In the genomic region with DNA sequence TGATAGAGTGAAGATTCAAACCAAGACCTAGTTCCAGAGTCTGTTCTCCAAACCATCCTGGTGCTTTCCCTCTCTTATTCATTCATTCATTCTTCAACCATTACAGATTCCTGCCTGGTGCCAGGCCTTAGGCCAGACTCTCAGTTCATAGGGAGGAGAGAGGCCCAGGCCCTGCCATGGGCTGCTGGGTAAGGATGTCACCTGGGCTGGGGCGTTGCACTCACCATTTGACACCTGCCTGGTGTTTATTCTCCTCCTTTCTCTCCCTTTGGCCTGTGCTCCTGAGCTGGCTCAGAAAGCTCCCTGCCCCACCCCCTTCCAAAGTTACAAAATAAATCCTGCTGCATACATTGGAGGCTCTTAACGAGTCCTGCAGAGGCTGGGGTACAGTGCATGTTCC, we compare ENCODE assay signal across 30 cellular contexts.
"Had no signal": no experiment of that assay in that cellular context is flagged by ENCODE, and none has a peak within 500 bp of the region (broad histone marks: within the 10 kb centered on the region; RNA-seq: fewer than 3 reads in every experiment).

No MANE protein-coding gene starts in this region.

- H3K27ac ChIP-seq: ascending aorta, breast epithelium, cardiac muscle cell, colonic mucosa, esophagus squamous epithelium, WERI-Rb-1 had no signal

- H3K36me3 ChIP-seq: ascending aorta, breast epithelium, cardiac muscle cell, colonic mucosa, esophagus squamous epithelium, WERI-Rb-1 had no signal

- DNase-seq: activated B cell treated with CpG ODN at 0.5 μM for 24 hours; activated CD4-positive, alpha-beta memory T cell treated with anti-CD3 and anti-CD28 coated beads, Interleukin-2, amount 10 ng/mL, durations not matched to agents 7 days and 5 days; activated CD4-positive, alpha-beta T cell treated with anti-CD3 and anti-CD28 coated beads, Interleukin-2, amount 10 ng/mL, durations not matched to agents 7 days and 5 days; activated CD4-positive, alpha-beta T cell treated with anti-CD3 and anti-CD28 coated beads, Interleukin-2, amount 50 U/mL, for 4 hours; activated CD8-positive, alpha-beta memory T cell treated with anti-CD3 and anti-CD28 coated beads, Interleukin-2, amount 50 U/mL, for 48 hours; activated gamma-delta T cell; activated naive CD4-positive, alpha-beta T cell; activated naive CD4-positive, alpha-beta T cell treated with anti-CD3 and anti-CD28 coated beads, Interleukin-2, amount 10 ng/mL, durations not matched to agents 7 days and 5 days; activated naive CD8-positive, alpha-beta T cell treated with anti-CD3 and anti-CD28 coated beads, Interleukin-2, amount 10 ng/mL, durations not matched to agents 7 days and 5 days; activated T-cell treated with anti-CD3 and anti-CD28 coated beads for 4 hours; activated T-cell treated with anti-CD3 and anti-CD28 coated beads, Interleukin-2, amount 50 U/mL, for 24 hours; activated T-cell treated with anti-CD3 and anti-CD28 coated beads, Interleukin-2, amount 50 U/mL, for 72 hours; colonic mucosa; effector memory CD4-positive, alpha-beta T cell; erythroblast; esophagus squamous epithelium; foreskin melanocyte; head of caudate nucleus; T-helper 1 cell; T-helper 17 cell; T1000; WERI-Rb-1 had no signal

- H3K36me3 Mint-ChIP-seq: activated naive CD4-positive, alpha-beta T cell treated with anti-CD3 and anti-CD28 coated beads, Interleukin-2, amount 10 ng/mL, durations not matched to agents 7 days and 5 days; activated naive CD4-positive, alpha-beta T cell treated with anti-CD3 and anti-CD28 coated beads, Interleukin-2, amount 50 U/mL, for 72 hours; activated naive CD8-positive, alpha-beta T cell treated with anti-CD3 and anti-CD28 coated beads, Interleukin-2, amount 10 ng/mL, durations not matched to agents 7 days and 5 days; brain had no signal

- H3K27ac Mint-ChIP-seq: activated B cell treated with CpG ODN at 0.5 μM for 24 hours; activated CD4-positive, alpha-beta memory T cell treated with anti-CD3 and anti-CD28 coated beads, Interleukin-2, amount 10 ng/mL, durations not matched to agents 7 days and 5 days; activated CD4-positive, alpha-beta T cell treated with anti-CD3 and anti-CD28 coated beads, Interleukin-2, amount 10 ng/mL, durations not matched to agents 7 days and 5 days; activated naive CD4-positive, alpha-beta T cell treated with anti-CD3 and anti-CD28 coated beads, Interleukin-2, amount 10 ng/mL, durations not matched to agents 7 days and 5 days; activated naive CD4-positive, alpha-beta T cell treated with anti-CD3 and anti-CD28 coated beads, Interleukin-2, amount 50 U/mL, for 72 hours; activated naive CD8-positive, alpha-beta T cell treated with anti-CD3 and anti-CD28 coated beads, Interleukin-2, amount 10 ng/mL, durations not matched to agents 7 days and 5 days; activated T-cell treated with anti-CD3 and anti-CD28 coated beads, Interleukin-2, amount 50 U/mL, for 24 hours; activated T-cell treated with anti-CD3 and anti-CD28 coated beads, Interleukin-2, amount 50 U/mL, for 72 hours; brain; T-helper 17 cell; T-helper 2 cell treated with Interferon-gamma antibody and Interleukin-4, amounts not matched to agents 5 μg/mL and 100 μg/mL, for 36 hours had no signal

- H3K27me3 ChIP-seq: ascending aorta, breast epithelium, cardiac muscle cell, colonic mucosa had no signal

- ATAC-seq: activated CD4-positive, CD25-positive, alpha-beta regulatory T cell treated with anti-CD3 and anti-CD28 coated beads, Interleukin-2, amount 50 U/mL, for 24 hours; activated naive CD4-positive, alpha-beta T cell treated with anti-CD3 and anti-CD28 coated beads, Interleukin-2, amount 50 U/mL, for 72 hours; activated T-cell treated with anti-CD3 and anti-CD28 coated beads, Interleukin-2, amount 50 U/mL, for 72 hours; T-helper 17 cell had no signal

- H3K4me1 ChIP-seq: ascending aorta, breast epithelium, colonic mucosa, esophagus squamous epithelium had no signal

- H3K9me3 ChIP-seq: ascending aorta, breast epithelium, colonic mucosa, esophagus squamous epithelium had no signal

- H3K4me1 Mint-ChIP-seq: activated B cell treated with CpG ODN at 0.5 μM for 24 hours; activated CD4-positive, alpha-beta memory T cell treated with anti-CD3 and anti-CD28 coated beads, Interleukin-2, amount 10 ng/mL, durations not matched to agents 7 days and 5 days; activated CD4-positive, alpha-beta T cell treated with anti-CD3 and anti-CD28 coated beads, Interleukin-2, amount 10 ng/mL, durations not matched to agents 7 days and 5 days; activated naive CD4-positive, alpha-beta T cell treated with anti-CD3 and anti-CD28 coated beads, Interleukin-2, amount 10 ng/mL, durations not matched to agents 7 days and 5 days; activated naive CD8-positive, alpha-beta T cell treated with anti-CD3 and anti-CD28 coated beads, Interleukin-2, amount 10 ng/mL, durations not matched to agents 7 days and 5 days; brain; central memory CD8-positive, alpha-beta T cell; T-helper 17 cell had no signal

- H3K4me3 Mint-ChIP-seq: activated B cell treated with CpG ODN at 0.5 μM for 24 hours; activated CD4-positive, alpha-beta memory T cell treated with anti-CD3 and anti-CD28 coated beads, Interleukin-2, amount 10 ng/mL, durations not matched to agents 7 days and 5 days; activated CD4-positive, alpha-beta T cell treated with anti-CD3 and anti-CD28 coated beads, Interleukin-2, amount 10 ng/mL, durations not matched to agents 7 days and 5 days; activated naive CD4-positive, alpha-beta T cell treated with anti-CD3 and anti-CD28 coated beads, Interleukin-2, amount 10 ng/mL, durations not matched to agents 7 days and 5 days; activated naive CD8-positive, alpha-beta T cell treated with anti-CD3 and anti-CD28 coated beads, Interleukin-2, amount 10 ng/mL, durations not matched to agents 7 days and 5 days; activated T-cell treated with anti-CD3 and anti-CD28 coated beads, Interleukin-2, amount 50 U/mL, for 24 hours; activated T-cell treated with anti-CD3 and anti-CD28 coated beads, Interleukin-2, amount 50 U/mL, for 72 hours; brain; central memory CD8-positive, alpha-beta T cell; T-helper 17 cell; T-helper 2 cell treated with Interferon-gamma antibody and Interleukin-4, amounts not matched to agents 5 μg/mL and 100 μg/mL, for 36 hours had no signal

- H3K9me3 Mint-ChIP-seq: activated CD4-positive, alpha-beta memory T cell treated with anti-CD3 and anti-CD28 coated beads, Interleukin-2, amount 10 ng/mL, durations not matched to agents 7 days and 5 days; activated CD4-positive, alpha-beta T cell treated with anti-CD3 and anti-CD28 coated beads, Interleukin-2, amount 10 ng/mL, durations not matched to agents 7 days and 5 days; activated naive CD4-positive, alpha-beta T cell treated with anti-CD3 and anti-CD28 coated beads, Interleukin-2, amount 10 ng/mL, durations not matched to agents 7 days and 5 days; activated naive CD4-positive, alpha-beta T cell treated with anti-CD3 and anti-CD28 coated beads, Interleukin-2, amount 50 U/mL, for 72 hours; activated naive CD8-positive, alpha-beta T cell treated with anti-CD3 and anti-CD28 coated beads, Interleukin-2, amount 10 ng/mL, durations not matched to agents 7 days and 5 days; activated T-cell treated with anti-CD3 and anti-CD28 coated beads, Interleukin-2, amount 50 U/mL, for 24 hours; central memory CD8-positive, alpha-beta T cell; T-helper 2 cell treated with Interferon-gamma antibody and Interleukin-4, amounts not matched to agents 5 μg/mL and 100 μg/mL, for 36 hours had no signal

- H3K4me3 ChIP-seq: ascending aorta, breast epithelium, cardiac muscle cell, colonic mucosa, esophagus squamous epithelium had no signal
